In genomic region chr11:57792060-57792541, GRCh38 we compare ENCODE assay signal across 7 cellular contexts. TPM values are rescaled to one million over a fixed set of nuclear protein-coding genes. Genes with fewer than 3 reads are reported as not detected.
DNase-seq lines count a peak whose midpoint lies in the region; ATAC-seq and TF ChIP-seq lines count a peak whose summit lies in the region.

No MANE protein-coding gene starts in this region.

- TF ChIP-seq CTCF in neutrophil (IDR thresholded peaks at IDR 0.05) (no peak), testis (IDR thresholded peaks at IDR 0.05) (no peak)

- no peaks in the 10 kb centered on the region for H3K9me3 Mint-ChIP-seq in activated CD4-positive, alpha-beta T cell treated with anti-CD3 and anti-CD28 coated beads, Interleukin-2, amount 10 ng/mL, durations not matched to agents 7 days and 5 days

- peaks cover 54% of the 10 kb centered on the region for H3K4me1 Mint-ChIP-seq in activated CD4-positive, alpha-beta T cell treated with anti-CD3 and anti-CD28 coated beads, Interleukin-2, amount 10 ng/mL, durations not matched to agents 7 days and 5 days

- intact Hi-C loops in testis (cut with DNase I; ENCODE audit: low total_unique reads): no loop called here

- H3K36me3 ChIP-seq in duodenal mucosa (ENCODE audit: control insufficient read depth in 1 of 2, insufficient read depth in 2 of 2, low read length in 2 of 2) (peaks cover 26 to 37% of the 10 kb centered on the region in 2 donors), neutrophil (peaks cover 3% of the 10 kb centered on the region), testis (ENCODE audit: low read depth, missing control alignments) (no peaks in the 10 kb centered on the region)

- peak overlapping the region; percentile 49 for H3K4me3 Mint-ChIP-seq in activated CD4-positive, alpha-beta T cell treated with anti-CD3 and anti-CD28 coated beads, Interleukin-2, amount 10 ng/mL, durations not matched to agents 7 days and 5 days

- H3K9me3 ChIP-seq in duodenal mucosa (ENCODE audit: control insufficient read depth in 1 of 2, low read length in 2 of 2) (no peaks in the 10 kb centered on the region), neutrophil (no peaks in the 10 kb centered on the region), testis (no peaks in the 10 kb centered on the region)

- POLR2A ChIA-PET in activated CD4-positive, alpha-beta T cell treated with anti-CD3 and anti-CD28 coated beads, Interleukin-2, amount 10 ng/mL, durations not matched to agents 7 days and 5 days (lab: Charles Lee): interaction anchor here (0.8 kb wide), 1 partner anchor 50 kb away, joined by 3 read pairs; the partner anchor contains the start of gene SELENOH

- 75 to 82% methylated on average over 7 of the region's 7 CpGs for WGBS in testis, 2 donors

- CTCF ChIA-PET in activated CD4-positive, alpha-beta T cell treated with anti-CD3 and anti-CD28 coated beads, Interleukin-2, amount 10 ng/mL, durations not matched to agents 7 days and 5 days (lab: Charles Lee): interaction anchor here (0.6 to 2.8 kb wide), 6 partner anchors 8 to 763 kb away, joined by 3 to 14 read pairs (median 4); no protein-coding TSS in a partner anchor

- peak; percentile 78 for ATAC-seq in GM19455 (IDR thresholded peaks at IDR 0.05; ENCODE audit: unreplicated experiment)
- peak; percentile 93 for ATAC-seq in HG03521 (IDR thresholded peaks at IDR 0.05; ENCODE audit: unreplicated experiment)

- DNase-seq in activated CD4-positive, alpha-beta T cell treated with anti-CD3 and anti-CD28 coated beads, Interleukin-2, amount 10 ng/mL, durations not matched to agents 7 days and 5 days: peak; percentile 88
- DNase-seq in testis: peak; percentile 60
- DNase-seq in HT-29 (ENCODE audit: low spot score): no peak

- peaks cover 22% of the 10 kb centered on the region for H3K36me3 Mint-ChIP-seq in activated CD4-positive, alpha-beta T cell treated with anti-CD3 and anti-CD28 coated beads, Interleukin-2, amount 10 ng/mL, durations not matched to agents 7 days and 5 days (ENCODE audit: low read depth)

- H3K27me3 ChIP-seq in duodenal mucosa (ENCODE audit: control insufficient read depth in 1 of 2, insufficient read depth in 2 of 2, low read length in 2 of 2): no peaks in the 10 kb centered on the region
- no peaks in the 10 kb centered on the region for H3K27me3 ChIP-seq in neutrophil
- H3K27me3 ChIP-seq in testis: no peaks in the 10 kb centered on the region

- H3K4me1 ChIP-seq in duodenal mucosa (ENCODE audit: control insufficient read depth in 1 of 2, insufficient read depth in 2 of 2, low read length in 2 of 2): peaks cover 52 to 71% of the 10 kb centered on the region in 2 donors
- H3K4me1 ChIP-seq in neutrophil (ENCODE audit: control insufficient read depth in 1 of 2, insufficient read depth in 1 of 2, low read depth in 1 of 2, low read length in 1 of 2): peaks cover 36 to 40% of the 10 kb centered on the region in 2 experiments
- peaks cover 23% of the 10 kb centered on the region for H3K4me1 ChIP-seq in testis

- H3K27ac ChIP-seq in duodenal mucosa (ENCODE audit: low read depth, low read length) (peak overlapping the region; percentile 61), neutrophil (peak overlapping the region; percentile 83), testis (peak overlapping the region in 1 of 2 donors; percentile 42)

- TF ChIP-seq POLR2A in testis (IDR thresholded peaks at IDR 0.05): no peak

- no peaks in the 10 kb centered on the region for H3K27me3 Mint-ChIP-seq in activated CD4-positive, alpha-beta T cell treated with anti-CD3 and anti-CD28 coated beads, Interleukin-2, amount 10 ng/mL, durations not matched to agents 7 days and 5 days

- H3K9ac ChIP-seq in duodenal mucosa (ENCODE audit: low read depth in 1 of 2, low read length in 2 of 2): peak overlapping the region; percentile 2 to 29

- peak overlapping the region in 1 of 2 donors; percentile 15 for H3K4me3 ChIP-seq in duodenal mucosa (ENCODE audit: low read depth in 1 of 2, low read length in 2 of 2)
- peak overlapping the region; percentile 39 to 47 for H3K4me3 ChIP-seq in neutrophil (ENCODE audit: low read depth in 1 of 2, low read length in 1 of 2)
- H3K4me3 ChIP-seq in testis: no peak overlapping the region

- peak overlapping the region; percentile 89 for H3K27ac Mint-ChIP-seq in activated CD4-positive, alpha-beta T cell treated with anti-CD3 and anti-CD28 coated beads, Interleukin-2, amount 10 ng/mL, durations not matched to agents 7 days and 5 days

RNA-seq across cellular contexts. Expression of gene CTNND1, which starts 30.5 kb away (rescaled TPM):
- total RNA-seq in activated CD4-positive, alpha-beta T cell treated with anti-CD3 and anti-CD28 coated beads, Interleukin-2, amount 10 ng/mL, durations not matched to agents 7 days and 5 days: 1 to 10 TPM; 5.1 TPM
- 100 to 1,000 TPM; 178 to 227 TPM for total RNA-seq in testis
- 134 TPM for polyA plus RNA-seq in testis (ENCODE audit: insufficient read depth, low read depth, low replicate concordance)
- total RNA-seq in HT-29 (2014; rRNA removed; shearing (Covaris generic)): 134 and 185 TPM in 2 replicates

RNA-seq across cellular contexts. Expression of gene BTBD18, which starts 40.5 kb away (rescaled TPM):
- total RNA-seq in activated CD4-positive, alpha-beta T cell treated with anti-CD3 and anti-CD28 coated beads, Interleukin-2, amount 10 ng/mL, durations not matched to agents 7 days and 5 days: not detected
- 1 to 10 TPM; 3.1 to 7.2 TPM for total RNA-seq in testis
- 2.8 TPM for polyA plus RNA-seq in testis (ENCODE audit: insufficient read depth, low read depth, low replicate concordance)
- total RNA-seq in HT-29 (2014; rRNA removed; shearing (Covaris generic)): not detected in 2 replicates

RNA-seq across cellular contexts. Expression of gene SELENOH, which starts 50.8 kb away (rescaled TPM):
- 100 to 1,000 TPM; 129 to 181 TPM for total RNA-seq in activated CD4-positive, alpha-beta T cell treated with anti-CD3 and anti-CD28 coated beads, Interleukin-2, amount 10 ng/mL, durations not matched to agents 7 days and 5 days
- total RNA-seq in testis: 100 to 1,000 TPM; 157 to 222 TPM
- 71.3 TPM for polyA plus RNA-seq in testis (ENCODE audit: insufficient read depth, low read depth, low replicate concordance)
- 352 and 413 TPM in 2 replicates for total RNA-seq in HT-29 (2014; rRNA removed; shearing (Covaris generic))

Comparison
In these comparisons a context has a peak if more than half of its experiments do, and no peak if none do; other contexts are left out.
1. H3K4me3 ChIP-seq: peak in neutrophil (2 of 2); none in testis (0 of 2).
2. RNA of gene CTNND1, which starts 30.5 kb away (total RNA-seq): 178 to 227 TPM in testis and 134 to 185 TPM in HT-29; 5.1 TPM in activated CD4-positive, alpha-beta T cell treated with anti-CD3 and anti-CD28 coated beads, Interleukin-2, amount 10 ng/mL, durations not matched to agents 7 days and 5 days; every median in the first group is over 10 times any median in the second.